ENCODE assay signal across 14 cellular contexts in genomic region chr4:42331914-42332368, GRCh38.
DNase-seq lines count a peak whose midpoint lies in the region; ATAC-seq and TF ChIP-seq lines count a peak whose summit lies in the region.
"Had no signal": no experiment of that assay in that cellular context is flagged by ENCODE, and none has a peak within 500 bp of the region (broad histone marks: within the 10 kb centered on the region; RNA-seq: fewer than 3 reads in every experiment).

No MANE protein-coding gene starts in this region.

- ATAC-seq in HG02759 (IDR thresholded peaks at IDR 0.05; ENCODE audit: unreplicated experiment) (peak; percentile 68), HG02840 (IDR thresholded peaks at IDR 0.05; ENCODE audit: low FRiP score, unreplicated experiment) (no peak)

- intact Hi-C loops in vagina (cut with DNase I): no loop called here

- H3K36me3 ChIP-seq in brain microvascular endothelial cell (replicated peaks): no peaks in the 10 kb centered on the region
- H3K36me3 ChIP-seq in vagina: no peaks in the 10 kb centered on the region
- H3K36me3 ChIP-seq in BE2C: no peaks in the 10 kb centered on the region
- H3K36me3 ChIP-seq: ovary had no signal

- DNase-seq in GM12864 (ENCODE audit: low read depth) (peak; percentile 10), brain microvascular endothelial cell (peak; percentile 7), non-pigmented ciliary epithelial cell (ENCODE audit: low read depth) (peak; percentile 11), vagina (ENCODE audit: extremely low spot score in 2 of 2) (no peak), NOMO-1 treated with DMSO at 0.1 percent for 48 hours (lab: John Stamatoyannopoulos, UW; ENCODE audit: unreplicated experiment) (no peak), BE2C (no peak)
- DNase-seq: activated gamma-delta T cell treated with Interleukin-2 at 50 U/mL for 16 hours; Calu3; effector CD4-positive, alpha-beta T cell; NCI-H1092 treated with DMSO at 0.1 percent for 48 hours; ovary had no signal

- H3K4me1 ChIP-seq in vagina (no peaks in the 10 kb centered on the region), BE2C (no peaks in the 10 kb centered on the region; the same call in 1 of the 2 replicates)

- H3K27ac ChIP-seq in brain microvascular endothelial cell (no peak overlapping the region), vagina (no peak overlapping the region)
- H3K27ac ChIP-seq: ovary, VCaP had no signal

- no peak overlapping the region for H3K4me3 ChIP-seq in GM12864 (ENCODE audit: low read depth, low read length)
- H3K4me3 ChIP-seq in brain microvascular endothelial cell (ENCODE audit: low read depth, low read length): no peak overlapping the region
- H3K4me3 ChIP-seq in vagina: no peak overlapping the region
- H3K4me3 ChIP-seq in BE2C (ENCODE audit: low read depth, low read length): no peak overlapping the region
- H3K4me3 ChIP-seq: ovary had no signal

- in situ Hi-C loops in brain microvascular endothelial cell (cut with HindIII; ENCODE audit: low pct_ligation_motif_present, low sequenced_read_pairs): no loop called here

- no peak for TF ChIP-seq CTCF in GM12864 (IDR thresholded peaks at IDR 0.05; ENCODE audit: low read depth, low read length, missing control alignments)
- no peak for TF ChIP-seq CTCF in brain microvascular endothelial cell (IDR thresholded peaks at IDR 0.05; ENCODE audit: low read depth, low read length, missing control alignments)
- TF ChIP-seq CTCF in vagina (IDR thresholded peaks at IDR 0.05): no peak
- TF ChIP-seq CTCF in BE2C (IDR thresholded peaks at IDR 0.05; ENCODE audit: low read depth, low read length): no peak

- TF ChIP-seq POLR2A in vagina (IDR thresholded peaks at IDR 0.05): no peak

- H3K9me3 ChIP-seq in vagina: no peaks in the 10 kb centered on the region
- H3K9me3 ChIP-seq in BE2C: no peaks in the 10 kb centered on the region
- H3K9me3 ChIP-seq: ovary had no signal

- H3K27me3 ChIP-seq in brain microvascular endothelial cell (replicated peaks): no peaks in the 10 kb centered on the region
- H3K27me3 ChIP-seq in vagina: no peaks in the 10 kb centered on the region
- H3K27me3 ChIP-seq in BE2C: no peaks in the 10 kb centered on the region
- H3K27me3 ChIP-seq: ovary had no signal

Comparison
In these comparisons a context has a peak if more than half of its experiments do, and no peak if none do; other contexts are left out.
1. DNase-seq: peak in GM12864 (single experiment), brain microvascular endothelial cell (single experiment) and non-pigmented ciliary epithelial cell (single experiment); none in vagina (0 of 2), NOMO-1 treated with DMSO at 0.1 percent for 48 hours (single experiment) and BE2C (single experiment).